8 cellular contexts compared by ENCODE assay signal in genomic region chr2:171921970-171922229, GRCh38. TPM values are rescaled to one million over a fixed set of nuclear protein-coding genes. Genes with fewer than 3 reads are reported as not detected.
DNase-seq lines count a peak whose midpoint lies in the region; ATAC-seq and TF ChIP-seq lines count a peak whose summit lies in the region.

No MANE protein-coding gene starts in this region.

- 14 to 21% methylated on average over 5 of the region's 5 CpGs for WGBS in lung, 2 donors

- ATAC-seq in Right ventricle myocardium superior (ENCODE audit: poor library complexity) (no peak), lung (ENCODE audit: insufficient read depth, low FRiP score) (peak; percentile 8), HG03175 (IDR thresholded peaks at IDR 0.05; ENCODE audit: unreplicated experiment) (no peak), HG02870 (IDR thresholded peaks at IDR 0.05; ENCODE audit: unreplicated experiment) (no peak), HG03045 (IDR thresholded peaks at IDR 0.05; ENCODE audit: unreplicated experiment) (no peak)

- H3K36me3 ChIP-seq in cardiac muscle cell (no peaks in the 10 kb centered on the region), ascending aorta (peaks cover 5 to 6% of the 10 kb centered on the region in 2 donors), lung (ENCODE audit: control insufficient read depth in 2 of 2, insufficient read depth in 2 of 2, low read length in 2 of 2) (peaks cover 0 to 1% of the 10 kb centered on the region in 2 donors), uterus (no peaks in the 10 kb centered on the region)

- H3K4me1 ChIP-seq in cardiac muscle cell (ENCODE audit: low read depth) (peaks cover 11% of the 10 kb centered on the region), ascending aorta (peaks cover 8 to 16% of the 10 kb centered on the region in 2 donors), lung (ENCODE audit: control insufficient read depth in 2 of 2, insufficient read depth in 2 of 2, low read length in 2 of 2) (peaks cover 2 to 9% of the 10 kb centered on the region in 2 donors), uterus (no peaks in the 10 kb centered on the region)

- TF ChIP-seq CTCF in cardiac muscle cell (IDR thresholded peaks at IDR 0.05; ENCODE audit: low read depth, low read length) (no peak), ascending aorta (IDR thresholded peaks at IDR 0.05) (no peak), lung (IDR thresholded peaks at IDR 0.05; ENCODE audit: control extremely low read depth, extremely low read depth) (no peak), uterus (IDR thresholded peaks at IDR 0.05) (no peak)

- no peak for DNase-seq in cardiac muscle cell (ENCODE audit: low read depth in 1 of 2, low spot score in 1 of 2)
- no peak for DNase-seq in Right ventricle myocardium superior
- DNase-seq in ascending aorta (ENCODE audit: low spot score in 2 of 2), result no peak
- no peak for DNase-seq in lung (ENCODE audit: low spot score)
- DNase-seq in uterus, result no peak

- no peak for TF ChIP-seq POLR2A in uterus (IDR thresholded peaks at IDR 0.05)

- H3K9me3 ChIP-seq in cardiac muscle cell (ENCODE audit: low read depth) (no peaks in the 10 kb centered on the region), ascending aorta (no peaks in the 10 kb centered on the region), lung (ENCODE audit: control insufficient read depth in 2 of 2, insufficient read depth in 1 of 2, low read length in 1 of 2) (no peaks in the 10 kb centered on the region), uterus (no peaks in the 10 kb centered on the region)

- H3K27ac ChIP-seq in cardiac muscle cell (peak overlapping the region; percentile 81), ascending aorta (peak overlapping the region; percentile 90 to 94), lung (ENCODE audit: low read depth in 1 of 2, low read length in 1 of 2) (peak overlapping the region; percentile 74 to 97), uterus (peak overlapping the region; percentile 80 to 93)

- H3K4me3 ChIP-seq in cardiac muscle cell, result peak overlapping the region; percentile 68
- peak overlapping the region; percentile 87 to 97 for H3K4me3 ChIP-seq in ascending aorta
- no peak overlapping the region for H3K4me3 ChIP-seq in lung
- peak overlapping the region; percentile 59 to 75 for H3K4me3 ChIP-seq in uterus

- H3K27me3 ChIP-seq in cardiac muscle cell, result no peaks in the 10 kb centered on the region
- no peaks in the 10 kb centered on the region for H3K27me3 ChIP-seq in ascending aorta
- H3K27me3 ChIP-seq in lung (ENCODE audit: control insufficient read depth, insufficient read depth), result no peaks in the 10 kb centered on the region
- no peaks in the 10 kb centered on the region for H3K27me3 ChIP-seq in uterus

- intact Hi-C loops in Right ventricle myocardium superior (cut with DNase I) (no loop called here), ascending aorta (cut with DNase I) (loop anchor here (1.0 to 5.0 kb wide), 10 partner anchors 28 to 761 kb away; partner anchors contain the start of genes CYBRD1, DYNC1I2, METAP1D and PDK1), uterus (cut with DNase I; ENCODE audit: low total_unique reads) (no loop called here)

RNA-seq across cellular contexts. Expression of gene HAT1, which starts 0.4 kb away (rescaled TPM):
- total RNA-seq in cardiac muscle cell, result 30.7 and 33.6 TPM in 2 replicates
- 64.3 and 84.0 TPM in 2 replicates for polyA plus RNA-seq in cardiac muscle cell
- total RNA-seq in Right ventricle myocardium superior, result 31.1 TPM
- 28.3 TPM for total RNA-seq in ascending aorta
- total RNA-seq in lung, result 10 to 100 TPM; 27.5 to 48.4 TPM
- polyA plus RNA-seq in lung, result 10 to 100 TPM; 16.1 to 41.8 TPM
- total RNA-seq in uterus, result 10 to 100 TPM; 27.9 to 60.9 (median 36.9) TPM

RNA-seq across cellular contexts. Expression of gene SLC25A12, which starts 27.9 kb away (rescaled TPM):
- total RNA-seq in cardiac muscle cell, result 25.5 and 37.2 TPM in 2 replicates
- polyA plus RNA-seq in cardiac muscle cell, result 31.4 and 53.3 TPM in 2 replicates
- 107 TPM for total RNA-seq in Right ventricle myocardium superior
- total RNA-seq in ascending aorta, result 11.9 TPM
- total RNA-seq in lung, result 10 to 100 TPM; 17.9 to 22.4 TPM
- 10 to 100 TPM in 1 of 2 donors, 1 to 10 TPM in 1; 6.9 to 10.6 TPM for polyA plus RNA-seq in lung
- 10 to 100 TPM; 25.9 to 69.4 (median 35.3) TPM for total RNA-seq in uterus
